ENCODE assay signal across 2 cellular contexts in genomic region chr17:59607817-59608403, GRCh38.
TF ChIP-seq lines count a peak whose summit lies in the region.

No MANE protein-coding gene starts in this region.

TF ChIP-seq in SK-N-SH, 30 proteins besides CTCF, POLR2A, EP300 and RAD21 (continued from another document):
- TF ChIP-seq GATA2 (CRISPR knock-in tag; IDR thresholded peaks at IDR 0.05) (no peak), JUND (IDR thresholded peaks at IDR 0.05) (no peak), USF1 (IDR thresholded peaks at IDR 0.05; ENCODE audit: borderline replicate concordance, low read depth) (no peak), TEAD4 (IDR thresholded peaks at IDR 0.05; ENCODE audit: borderline replicate concordance, insufficient read depth) (no peak), PBX3 (IDR thresholded peaks at IDR 0.05) (no peak)

TF ChIP-seq in SK-N-SH treated with all-trans-retinoic acid at 6 μM for 48 hours, 23 proteins besides CTCF, POLR2A, EP300 and RAD21 (continued from another document):
- TF ChIP-seq CSRNP3 (CRISPR knock-in tag; IDR thresholded peaks at IDR 0.05) = no peak
- no peak for TF ChIP-seq GLIS3 (CRISPR knock-in tag; IDR thresholded peaks at IDR 0.05)
- TF ChIP-seq ARNTL (CRISPR knock-in tag; IDR thresholded peaks at IDR 0.05; ENCODE audit: borderline replicate concordance, low read depth) = no peak
- no peak for TF ChIP-seq ZFP3 (CRISPR knock-in tag; IDR thresholded peaks at IDR 0.05)
- no peak for TF ChIP-seq SNAI2 (CRISPR knock-in tag; IDR thresholded peaks at IDR 0.05)
- TF ChIP-seq CSDC2 (CRISPR knock-in tag; IDR thresholded peaks at IDR 0.05) = no peak
- TF ChIP-seq ZNF8 (CRISPR knock-in tag; IDR thresholded peaks at IDR 0.05) = no peak
- TF ChIP-seq RARB (CRISPR knock-in tag; IDR thresholded peaks at IDR 0.05) = no peak
- no peak for TF ChIP-seq ZFP30 (CRISPR knock-in tag; IDR thresholded peaks at IDR 0.05)
- TF ChIP-seq ZNF70 (CRISPR knock-in tag; IDR thresholded peaks at IDR 0.05) = no peak
- no peak for TF ChIP-seq PATZ1 (CRISPR knock-in tag; IDR thresholded peaks at IDR 0.05; ENCODE audit: borderline replicate concordance)
